ENCODE assay signal across 8 cellular contexts in the genomic region with DNA sequence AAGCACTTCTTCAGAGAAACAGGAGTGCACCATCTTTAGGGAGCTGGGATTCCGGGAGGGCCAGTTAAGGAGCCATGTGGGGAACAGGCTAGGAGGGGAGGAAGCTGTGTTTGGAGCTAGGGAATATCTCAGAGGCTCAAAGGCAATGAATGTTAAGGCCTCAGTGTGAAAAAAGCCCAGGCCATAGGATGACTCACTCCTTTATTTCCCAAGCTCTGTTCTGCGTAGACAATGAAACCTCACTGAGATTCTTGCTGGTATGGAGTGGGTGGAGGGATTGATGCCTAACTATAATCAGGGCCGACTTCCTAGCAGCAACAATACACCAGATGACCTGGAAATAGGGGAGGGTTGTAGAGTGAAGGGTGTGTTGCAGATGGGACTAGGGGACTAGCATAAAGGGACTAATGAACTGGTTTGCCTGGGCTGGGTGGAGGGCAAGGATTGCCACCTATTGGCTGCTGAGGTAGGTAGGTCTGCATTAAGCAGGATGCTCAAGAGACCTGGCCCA.
DNase-seq lines count a peak whose midpoint lies in the region; ATAC-seq and TF ChIP-seq lines count a peak whose summit lies in the region.

No MANE protein-coding gene starts in this region.

- peaks cover 6% of the 10 kb centered on the region for H3K36me3 ChIP-seq in WERI-Rb-1

- H3K4me3 ChIP-seq in WERI-Rb-1 (ENCODE audit: low read depth, low read length), result no peak overlapping the region

- peak; percentile 51 for TF ChIP-seq CTCF in WERI-Rb-1 (IDR thresholded peaks at IDR 0.05; ENCODE audit: low read depth, low read length)

- no peaks in the 10 kb centered on the region for H3K9me3 ChIP-seq in WERI-Rb-1 (ENCODE audit: severe bottlenecking)

- peak; percentile 31 for DNase-seq in stimulated activated CD4-positive, alpha-beta T cell treated with anti-CD3 and anti-CD28 coated beads, Interleukin-4, amount 100 ng/mL, for 24 hours
- DNase-seq in stimulated activated CD4-positive, alpha-beta T cell treated with anti-CD3 and anti-CD28 coated beads, Interleukin-2, amount 100 ng/mL, for 24 hours, result no peak
- DNase-seq in WERI-Rb-1 (peak; percentile 65), iris pigment epithelial cell (ENCODE audit: low read depth) (peak; percentile 96), cerebellar nuclear complex (lab: John Stamatoyannopoulos, UW) (no peak), HuH-7.5 (ENCODE audit: low spot score) (no peak)

- H3K27ac ChIP-seq in WERI-Rb-1, result peak overlapping the region; percentile 27; the same call in 1 of the 2 replicates

- no peak for ATAC-seq in GM21528 (IDR thresholded peaks at IDR 0.05; ENCODE audit: low FRiP score, unreplicated experiment)
- ATAC-seq in activated CD4-positive, CD25-positive, alpha-beta regulatory T cell treated with anti-CD3 and anti-CD28 coated beads, Interleukin-2, amount 50 U/mL, for 24 hours, result no peak

- no peaks in the 10 kb centered on the region for H3K27me3 ChIP-seq in WERI-Rb-1 (ENCODE audit: insufficient read depth, low read depth, severe bottlenecking)

Comparison
In these comparisons a context has a peak if more than half of its experiments do, and no peak if none do; other contexts are left out.
1. DNase-seq: peak in stimulated activated CD4-positive, alpha-beta T cell treated with anti-CD3 and anti-CD28 coated beads, Interleukin-4, amount 100 ng/mL, for 24 hours (single experiment), WERI-Rb-1 (single experiment) and iris pigment epithelial cell (single experiment); none in stimulated activated CD4-positive, alpha-beta T cell treated with anti-CD3 and anti-CD28 coated beads, Interleukin-2, amount 100 ng/mL, for 24 hours (0 of 2), cerebellar nuclear complex (0 of 2) and HuH-7.5 (single experiment).